15 cellular contexts compared by ENCODE assay signal in the genomic region with DNA sequence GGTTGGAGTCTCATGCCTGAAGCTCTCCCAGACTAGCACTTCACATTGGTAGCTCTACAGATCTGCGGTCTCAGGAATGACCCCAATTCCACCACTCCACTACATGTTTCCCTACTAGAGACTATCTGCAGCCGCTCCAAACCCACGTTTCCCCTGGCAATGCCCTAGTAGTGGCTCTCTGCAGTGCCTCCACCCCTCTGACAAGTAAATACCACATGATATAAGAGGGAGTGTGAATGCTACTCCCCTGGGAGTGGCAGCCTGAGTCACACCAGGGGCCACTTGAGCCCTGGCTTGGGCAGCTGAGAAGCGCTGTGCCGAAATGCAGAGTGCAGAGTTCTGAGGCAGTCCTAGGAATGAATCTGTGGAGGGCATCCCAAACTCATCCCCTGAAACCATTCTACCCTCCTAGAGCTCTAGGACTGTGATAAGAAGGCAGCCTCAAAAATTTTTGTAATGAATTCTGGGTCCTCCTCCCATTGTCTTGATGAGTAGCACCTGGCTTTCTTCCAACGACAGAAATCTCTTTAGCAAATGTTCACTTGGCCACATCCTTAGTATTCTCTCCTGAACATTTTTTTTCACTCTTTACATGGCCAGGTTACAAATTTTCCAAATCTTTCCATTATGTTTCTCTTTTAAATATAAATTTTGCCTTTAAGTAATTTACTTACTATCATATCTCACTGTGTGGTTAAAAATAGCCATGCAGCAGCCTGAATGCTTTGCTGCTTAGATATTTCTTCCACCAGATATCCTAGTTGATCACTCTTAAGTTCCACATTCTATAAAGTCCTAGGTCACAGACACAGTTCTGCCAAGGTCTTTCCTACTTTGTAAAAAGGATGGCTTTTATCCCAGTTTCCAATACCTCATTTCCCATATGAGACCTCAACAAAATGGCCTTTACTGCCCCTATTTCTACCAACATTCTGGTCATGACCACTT.
DNase-seq lines count a peak whose midpoint lies in the region; ATAC-seq and TF ChIP-seq lines count a peak whose summit lies in the region.
"Had no signal": no experiment of that assay in that cellular context is flagged by ENCODE, and none has a peak within 500 bp of the region (broad histone marks: within the 10 kb centered on the region; RNA-seq: fewer than 3 reads in every experiment).

No MANE protein-coding gene starts in this region.

- no peak for TF ChIP-seq POLR2A in vagina (IDR thresholded peaks at IDR 0.05)

- H3K36me3 ChIP-seq in right atrium auricular region (no peaks in the 10 kb centered on the region), vagina (no peaks in the 10 kb centered on the region), endodermal cell (ENCODE audit: control insufficient read depth, insufficient read depth, low read length) (no peaks in the 10 kb centered on the region), BE2C (no peaks in the 10 kb centered on the region)
- H3K36me3 ChIP-seq: suprapubic skin had no signal

- no peak overlapping the region for H3K4me3 Mint-ChIP-seq in endodermal cell
- H3K4me3 Mint-ChIP-seq: activated naive CD8-positive, alpha-beta T cell treated with anti-CD3 and anti-CD28 coated beads, Interleukin-2, amount 50 U/mL, for 24 hours; H9; immature natural killer cell; neural crest cell had no signal

- H3K9me3 ChIP-seq in right atrium auricular region (peaks cover 0 to 8% of the 10 kb centered on the region in 2 donors), right cardiac atrium (ENCODE audit: control insufficient read depth, low read length) (no peaks in the 10 kb centered on the region), vagina (no peaks in the 10 kb centered on the region), endodermal cell (ENCODE audit: control insufficient read depth, low read length) (no peaks in the 10 kb centered on the region), BE2C (no peaks in the 10 kb centered on the region)

- intact Hi-C loops in Right ventricle myocardium inferior (cut with DNase I), result loop anchor here (1.0 kb wide), 1 partner anchor 160 kb away; a partner anchor contains a TSS
- intact Hi-C loops in right cardiac atrium (cut with DNase I), result loop anchor here in 1 of 4 donors (10.0 kb wide), 1 partner anchor 73 kb away; no protein-coding TSS in a partner anchor
- intact Hi-C loops in vagina (cut with DNase I), result no loop called here

- peaks cover 0 to 16% of the 10 kb centered on the region in 2 donors for H3K4me1 ChIP-seq in right atrium auricular region
- peaks cover 2% of the 10 kb centered on the region for H3K4me1 ChIP-seq in right cardiac atrium (ENCODE audit: control insufficient read depth, insufficient read depth, low read length)
- no peaks in the 10 kb centered on the region for H3K4me1 ChIP-seq in vagina
- no peaks in the 10 kb centered on the region for H3K4me1 ChIP-seq in endodermal cell (ENCODE audit: control insufficient read depth, insufficient read depth, low read length)
- no peaks in the 10 kb centered on the region for H3K4me1 ChIP-seq in BE2C

- no peaks in the 10 kb centered on the region for H3K36me3 Mint-ChIP-seq in endodermal cell (ENCODE audit: low read depth)
- H3K36me3 Mint-ChIP-seq: immature natural killer cell had no signal

- H3K9me3 Mint-ChIP-seq in endodermal cell, result peaks cover 15% of the 10 kb centered on the region
- H3K9me3 Mint-ChIP-seq: immature natural killer cell had no signal

- H3K27me3 ChIP-seq in right atrium auricular region (no peaks in the 10 kb centered on the region), right cardiac atrium (ENCODE audit: control insufficient read depth, insufficient read depth) (no peaks in the 10 kb centered on the region), vagina (no peaks in the 10 kb centered on the region), endodermal cell (ENCODE audit: control insufficient read depth, insufficient read depth, low read length, poor library complexity, severe bottlenecking) (no peaks in the 10 kb centered on the region), BE2C (no peaks in the 10 kb centered on the region)
- H3K27me3 ChIP-seq: suprapubic skin had no signal

- ATAC-seq in Right ventricle myocardium inferior, result peak; percentile 72
- peak; percentile 84 to 94 for ATAC-seq in right cardiac atrium

- no peaks in the 10 kb centered on the region for H3K4me1 Mint-ChIP-seq in endodermal cell
- H3K4me1 Mint-ChIP-seq: H9, immature natural killer cell had no signal

- 37% methylated on average over 6 of the region's 6 CpGs for WGBS in right cardiac atrium
- 84 to 93% methylated on average over 3 to 6 of the region's 6 CpGs for WGBS in endodermal cell (ENCODE audit: insufficient coverage in 1 of 2, insufficient read length in 1 of 2), 2 experiments

- H3K27ac Mint-ChIP-seq in endodermal cell, result no peak overlapping the region
- H3K27ac Mint-ChIP-seq: activated naive CD8-positive, alpha-beta T cell treated with anti-CD3 and anti-CD28 coated beads, Interleukin-2, amount 50 U/mL, for 24 hours; H9 had no signal

- TF ChIP-seq CTCF in right atrium auricular region (IDR thresholded peaks at IDR 0.05), result no peak
- no peak for TF ChIP-seq CTCF in vagina (IDR thresholded peaks at IDR 0.05)
- TF ChIP-seq CTCF in endodermal cell (conservative IDR thresholded peaks at IDR 0.05), result no peak
- TF ChIP-seq CTCF in BE2C (IDR thresholded peaks at IDR 0.05; ENCODE audit: low read depth, low read length), result no peak

- H3K27me3 Mint-ChIP-seq in endodermal cell (ENCODE audit: insufficient read depth), result no peaks in the 10 kb centered on the region

- H3K4me3 ChIP-seq in right atrium auricular region, result no peak overlapping the region
- H3K4me3 ChIP-seq in right cardiac atrium (ENCODE audit: low read length), result no peak overlapping the region
- H3K4me3 ChIP-seq in vagina, result no peak overlapping the region
- no peak overlapping the region for H3K4me3 ChIP-seq in endodermal cell (ENCODE audit: low read length)
- H3K4me3 ChIP-seq in BE2C (ENCODE audit: low read depth, low read length), result no peak overlapping the region
- H3K4me3 ChIP-seq: suprapubic skin had no signal

- H3K27ac ChIP-seq in right atrium auricular region, result peak overlapping the region in 1 of 2 donors; percentile 61
- peak overlapping the region; percentile 55 for H3K27ac ChIP-seq in right cardiac atrium (ENCODE audit: low read length)
- peak overlapping the region; percentile 23 for H3K27ac ChIP-seq in vagina
- H3K27ac ChIP-seq in endodermal cell (ENCODE audit: low read depth, low read length), result no peak overlapping the region
- H3K27ac ChIP-seq: suprapubic skin had no signal

- H3K9ac ChIP-seq in endodermal cell (ENCODE audit: extremely low read depth, low read length, poor library complexity, severe bottlenecking), result no peak overlapping the region

- no peak for DNase-seq in Right ventricle myocardium inferior (ENCODE audit: missing footprints)
- DNase-seq in right atrium auricular region (ENCODE audit: low spot score), result no peak
- peak; percentile 58 for DNase-seq in T1000 (lab: John Stamatoyannopoulos, UW)
- peak; percentile 50 to 63 (median 50) for DNase-seq in right cardiac atrium
- DNase-seq in vagina (ENCODE audit: extremely low spot score in 2 of 2), result no peak
- no peak for DNase-seq in cerebellum (ENCODE audit: low spot score)
- DNase-seq in endodermal cell, result no peak
- DNase-seq in BE2C, result no peak
- DNase-seq: activated CD4-positive, alpha-beta T cell treated with anti-CD3 and anti-CD28 coated beads, Interleukin-2, amount 50 U/mL, for 4 hours; activated naive CD8-positive, alpha-beta T cell treated with anti-CD3 and anti-CD28 coated beads, Interleukin-2, amount 50 U/mL, for 24 hours; H9; immature natural killer cell; stimulated activated CD4-positive, alpha-beta T cell treated with anti-CD3 and anti-CD28 coated beads, Interleukin-4, amount 100 ng/mL, for 1 hour had no signal

Comparison
In these comparisons a context has a peak if more than half of its experiments do, and no peak if none do; other contexts are left out.
1. DNase-seq: peak in T1000 (single experiment) and right cardiac atrium (3 of 3); none in Right ventricle myocardium inferior (single experiment), right atrium auricular region (single experiment), vagina (0 of 2), cerebellum (single experiment), endodermal cell (single experiment) and BE2C (single experiment).